Comparison of ENCODE assay signal across 18 cellular contexts in the genomic region with DNA sequence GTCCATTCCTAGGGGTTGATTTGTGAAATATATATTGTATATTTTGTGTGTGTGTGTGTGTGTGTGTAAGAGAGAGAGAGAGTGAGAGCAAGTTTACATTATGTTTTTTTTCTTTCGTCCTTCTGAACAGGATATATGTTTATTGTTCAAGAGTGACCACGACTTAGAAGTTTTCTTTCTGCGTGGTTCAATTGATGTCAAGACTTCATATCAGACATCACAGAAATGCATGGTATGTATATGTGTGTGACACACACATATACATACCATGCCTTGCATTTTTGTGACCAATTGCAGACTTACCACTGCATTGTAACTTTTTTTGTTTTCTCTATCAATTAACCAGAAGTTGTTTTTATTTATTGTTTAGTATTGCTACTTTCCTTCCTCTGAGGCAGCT. TPM values are rescaled to one million over a fixed set of nuclear protein-coding genes. Genes with fewer than 3 reads are reported as not detected.
DNase-seq lines count a peak whose midpoint lies in the region; ATAC-seq, FAIRE-seq and TF ChIP-seq lines count a peak whose summit lies in the region.
"Had no signal": no experiment of that assay in that cellular context is flagged by ENCODE, and none has a peak within 500 bp of the region (broad histone marks: within the 10 kb centered on the region; RNA-seq: fewer than 3 reads in every experiment).

No MANE protein-coding gene starts in this region.

- no peak for FAIRE-seq in D721Med (lab: Jason Lieb, UNC)
- FAIRE-seq: colon, HTR-8/SVneo had no signal

- no peak for ATAC-seq in RWPE2 (ENCODE audit: low read depth)
- ATAC-seq: stimulated activated naive B cell treated with anti-CD40 and anti-IgM and Interleukin-4, amounts not matched to agents 10 μg/mL and 1 μg/mL and 100 μg/mL, for 72 hours had no signal

- DNase-seq in EH (ENCODE audit: low read depth) (peak; percentile 35), RWPE2 (ENCODE audit: low spot score) (no peak), esophagus muscularis mucosa (ENCODE audit: extremely low spot score) (no peak), GOT3 (lab: John Stamatoyannopoulos, UW) (no peak), inferior parietal cortex (ENCODE audit: extremely low spot score) (no peak), transverse colon (no peak), D721Med (ENCODE audit: insufficient read length, low spot score) (no peak)
- DNase-seq: activated naive CD4-positive, alpha-beta T cell treated with anti-CD3 and anti-CD28 coated beads, Interleukin-2, amount 50 U/mL, for 16 hours; NCI-H1105; NCI-H524; stimulated activated CD4-positive, alpha-beta T cell treated with anti-CD3 and anti-CD28 coated beads, Interleukin-4, amount 100 ng/mL, for 1 hour; stimulated activated naive B cell treated with anti-CD40 and anti-IgM and Interleukin-4, amounts not matched to agents 10 μg/mL and 1 μg/mL and 100 μg/mL, for 72 hours had no signal

- intact Hi-C loops in esophagus muscularis mucosa (cut with DNase I) = loop anchor here (10.0 kb wide), 1 partner anchor 188 kb away; no protein-coding TSS in a partner anchor
- intact Hi-C loops in transverse colon (cut with DNase I; ENCODE audit: low total_unique reads) = no loop called here

- WGBS in esophagus muscularis mucosa = 69% methylated on average over 3 of the region's 3 CpGs
- whole genome bisulfite sequencing in transverse colon (ENCODE audit: low coverage in 1 of 2), 2 donors = 65 to 70% methylated on average over 3 of the region's 3 CpGs

- no peak for TF ChIP-seq CTCF in RWPE2 (IDR thresholded peaks at IDR 0.05; ENCODE audit: poor library complexity, severe bottlenecking)
- no peak for TF ChIP-seq CTCF in esophagus muscularis mucosa (IDR thresholded peaks at IDR 0.05)
- TF ChIP-seq CTCF in transverse colon (IDR thresholded peaks at IDR 0.05) = no peak
- no peak for TF ChIP-seq CTCF in D721Med (IDR thresholded peaks at IDR 0.05; ENCODE audit: insufficient read depth, missing control alignments)

- no peaks in the 10 kb centered on the region for H3K9me3 ChIP-seq in RWPE2 (ENCODE audit: severe bottlenecking)
- no peaks in the 10 kb centered on the region for H3K9me3 ChIP-seq in esophagus muscularis mucosa
- no peaks in the 10 kb centered on the region for H3K9me3 ChIP-seq in neuron (ENCODE audit: low read length)
- no peaks in the 10 kb centered on the region for H3K9me3 ChIP-seq in transverse colon
- H3K9me3 ChIP-seq: BLaER1 had no signal

- H3K4me1 ChIP-seq in RWPE2 (ENCODE audit: insufficient read depth, poor library complexity, severe bottlenecking) (peaks cover 50% of the 10 kb centered on the region), esophagus muscularis mucosa (peaks cover 32 to 55% (median 44%) of the 10 kb centered on the region in 4 donors), neuron (ENCODE audit: insufficient read depth, low read length) (peaks cover 34% of the 10 kb centered on the region), transverse colon (peaks cover 10 to 47% (median 26%) of the 10 kb centered on the region in 4 donors)

- no peak for TF ChIP-seq EP300 in esophagus muscularis mucosa (IDR thresholded peaks at IDR 0.05)
- TF ChIP-seq EP300 in transverse colon (IDR thresholded peaks at IDR 0.05; ENCODE audit: low read depth) = no peak

- in situ Hi-C loops in transverse colon (cut with MboI; ENCODE audit: low pct_ligation_motif_present in 1 of 4, low pct_unique_long_range_greater_than_20kb in 1 of 4, low sequenced_read_pairs in 3 of 4) = no loop called here

- H3K27me3 ChIP-seq in RWPE2 (ENCODE audit: insufficient read depth, poor library complexity, severe bottlenecking) (no peaks in the 10 kb centered on the region), esophagus muscularis mucosa (no peaks in the 10 kb centered on the region), neuron (ENCODE audit: insufficient read depth, low read length) (no peaks in the 10 kb centered on the region), transverse colon (no peaks in the 10 kb centered on the region)

- H3K27ac ChIP-seq in RWPE2 (ENCODE audit: poor library complexity, severe bottlenecking) = peak overlapping the region; percentile 71
- H3K27ac ChIP-seq in esophagus muscularis mucosa (replicated peaks in 1 of 4) = no peak overlapping the region
- H3K27ac ChIP-seq in transverse colon = no peak overlapping the region
- H3K27ac ChIP-seq: BLaER1 had no signal

- H3K36me3 ChIP-seq in RWPE2 (ENCODE audit: low read depth) (no peaks in the 10 kb centered on the region), esophagus muscularis mucosa (no peaks in the 10 kb centered on the region), neuron (ENCODE audit: insufficient read depth, low read length) (no peaks in the 10 kb centered on the region), transverse colon (no peaks in the 10 kb centered on the region)
- H3K36me3 ChIP-seq: BLaER1 had no signal

- H3K4me3 ChIP-seq in RWPE2 (ENCODE audit: severe bottlenecking) = no peak overlapping the region
- peak overlapping the region; percentile 79 to 92 (median 84) for H3K4me3 ChIP-seq in esophagus muscularis mucosa
- peak overlapping the region; percentile 69 for H3K4me3 ChIP-seq in neuron (ENCODE audit: low read length)
- H3K4me3 ChIP-seq in transverse colon = no peak overlapping the region
- H3K4me3 ChIP-seq: BLaER1, lung had no signal

- TF ChIP-seq POLR2A in esophagus muscularis mucosa (IDR thresholded peaks at IDR 0.05; ENCODE audit: low read depth) (no peak), transverse colon (IDR thresholded peaks at IDR 0.05) (no peak)

- H2AFZ ChIP-seq in neuron (ENCODE audit: low read depth, low read length) = no peak overlapping the region

RNA-seq across cellular contexts. Expression of a gene that starts 2.5 kb away (rescaled TPM):
- total RNA-seq in esophagus muscularis mucosa (10 to 100 TPM; 11.6 to 30.0 (median 22.3) TPM), transverse colon (10 to 100 TPM; 13.1 to 26.1 (median 19.8) TPM)
- total RNA-seq: activated CD8-positive, alpha-beta memory T cell treated with anti-CD3 and anti-CD28 coated beads for 36 hours had no signal

Comparison
In these comparisons a context has a peak if more than half of its experiments do, and no peak if none do; other contexts are left out.
1. H3K4me3 ChIP-seq: peak in esophagus muscularis mucosa (4 of 4) and neuron (single experiment); none in RWPE2 (single experiment) and transverse colon (0 of 4).